ENCODE assay signal across 27 cellular contexts in genomic region chr2:237139123-237139675, GRCh38.
"Had no signal": no experiment of that assay in that cellular context is flagged by ENCODE, and none has a peak within 500 bp of the region (broad histone marks: within the 10 kb centered on the region; RNA-seq: fewer than 3 reads in every experiment).

No MANE protein-coding gene starts in this region.

- H3K9me3 Mint-ChIP-seq: activated CD4-positive, alpha-beta T cell treated with anti-CD3 and anti-CD28 coated beads, Interleukin-2, amount 10 ng/mL, durations not matched to agents 7 days and 5 days; activated CD8-positive, alpha-beta T cell treated with anti-CD3 and anti-CD28 coated beads for 36 hours; activated T-cell treated with anti-CD3 and anti-CD28 coated beads, Interleukin-2, amount 50 U/mL, for 4 hours; central memory CD8-positive, alpha-beta T cell; effector memory CD8-positive, alpha-beta T cell; nephron had no signal

- DNase-seq: activated CD4-positive, alpha-beta T cell treated with anti-CD3 and anti-CD28 coated beads, Interleukin-2, amount 10 ng/mL, durations not matched to agents 7 days and 5 days; activated CD4-positive, CD25-positive, alpha-beta regulatory T cell treated with anti-CD3 and anti-CD28 coated beads, Interleukin-2, amount 50 U/mL, for 72 hours; activated CD8-positive, alpha-beta T cell treated with anti-CD3 and anti-CD28 coated beads for 36 hours; activated naive CD4-positive, alpha-beta T cell; activated T-cell treated with anti-CD3 and anti-CD28 coated beads, Interleukin-2, amount 50 U/mL, for 4 hours; adrenal gland; dorsolateral prefrontal cortex; effector memory CD8-positive, alpha-beta T cell; esophagus squamous epithelium; gastrocnemius medialis; hippocampal formation; left ventricle myocardium superior; nucleus accumbens; small intestine; stimulated activated CD4-positive, alpha-beta T cell treated with anti-CD3 and anti-CD28 coated beads, Interleukin-15, amount 100 ng/mL, for 24 hours; stomach had no signal

- FAIRE-seq: astrocyte, colon, small intestine had no signal

- H3K27me3 Mint-ChIP-seq: activated CD8-positive, alpha-beta T cell treated with anti-CD3 and anti-CD28 coated beads for 36 hours; activated naive CD8-positive, alpha-beta T cell; stimulated activated memory B cell treated with anti-CD40 and anti-IgM and Interleukin-4, amounts not matched to agents 10 μg/mL and 1 μg/mL and 100 μg/mL, for 72 hours had no signal

- H3K27me3 ChIP-seq: adrenal gland, dorsolateral prefrontal cortex, esophagus squamous epithelium, gastrocnemius medialis, stomach, suprapubic skin, tibial nerve had no signal

- ATAC-seq: activated CD8-positive, alpha-beta T cell treated with anti-CD3 and anti-CD28 coated beads for 36 hours; activated T-cell treated with anti-CD3 and anti-CD28 coated beads, Interleukin-2, amount 50 U/mL, for 4 hours; effector memory CD8-positive, alpha-beta T cell; gastrocnemius medialis; left ventricle myocardium superior; sciatic nerve; stimulated activated memory B cell treated with anti-CD40 and anti-IgM and Interleukin-4, amounts not matched to agents 10 μg/mL and 1 μg/mL and 100 μg/mL, for 72 hours had no signal

- H3K4me1 ChIP-seq: adrenal gland, esophagus squamous epithelium, stomach, tibial nerve had no signal

- H3K4me1 Mint-ChIP-seq: activated CD4-positive, alpha-beta T cell treated with anti-CD3 and anti-CD28 coated beads, Interleukin-2, amount 10 ng/mL, durations not matched to agents 7 days and 5 days; central memory CD8-positive, alpha-beta T cell; memory B cell; nephron; stimulated activated memory B cell treated with anti-CD40 and anti-IgM and Interleukin-4, amounts not matched to agents 10 μg/mL and 1 μg/mL and 100 μg/mL, for 72 hours had no signal

- H3K27ac Mint-ChIP-seq: activated CD4-positive, alpha-beta T cell treated with anti-CD3 and anti-CD28 coated beads, Interleukin-2, amount 10 ng/mL, durations not matched to agents 7 days and 5 days; activated CD8-positive, alpha-beta T cell treated with anti-CD3 and anti-CD28 coated beads for 36 hours; activated naive CD8-positive, alpha-beta T cell; activated T-helper 2 cell treated with anti-CD3 and anti-CD28 coated beads, Interferon-gamma antibody, Interleukin-2, Interleukin-4, amounts not matched to agents 10 μg/mL and 5 μg/mL and 100 μg/mL, durations not matched to agents 14 hours and 24 hours and 36 hours; effector memory CD8-positive, alpha-beta T cell; memory B cell; nephron; stimulated activated memory B cell treated with anti-CD40 and anti-IgM and Interleukin-4, amounts not matched to agents 10 μg/mL and 1 μg/mL and 100 μg/mL, for 72 hours had no signal

- H3K27ac ChIP-seq: adrenal gland, dorsolateral prefrontal cortex, esophagus squamous epithelium, gastrocnemius medialis, suprapubic skin, tibial nerve had no signal

- H3K4me3 Mint-ChIP-seq: activated CD4-positive, alpha-beta T cell treated with anti-CD3 and anti-CD28 coated beads, Interleukin-2, amount 10 ng/mL, durations not matched to agents 7 days and 5 days; activated CD8-positive, alpha-beta T cell treated with anti-CD3 and anti-CD28 coated beads for 36 hours; activated naive CD8-positive, alpha-beta T cell; activated T-cell treated with anti-CD3 and anti-CD28 coated beads, Interleukin-2, amount 50 U/mL, for 4 hours; central memory CD8-positive, alpha-beta T cell; effector memory CD8-positive, alpha-beta T cell; memory B cell; nephron; stimulated activated memory B cell treated with anti-CD40 and anti-IgM and Interleukin-4, amounts not matched to agents 10 μg/mL and 1 μg/mL and 100 μg/mL, for 72 hours had no signal

- H3K4me3 ChIP-seq: adrenal gland, dorsolateral prefrontal cortex, esophagus squamous epithelium, gastrocnemius medialis, stomach, suprapubic skin, tibial nerve had no signal

- H3K9me3 ChIP-seq: adrenal gland, esophagus squamous epithelium, gastrocnemius medialis, stomach, suprapubic skin, tibial nerve had no signal

- H3K36me3 ChIP-seq: adrenal gland, esophagus squamous epithelium, gastrocnemius medialis, stomach, suprapubic skin, tibial nerve had no signal
